ENCODE assay signal across 33 cellular contexts in the genomic region with DNA sequence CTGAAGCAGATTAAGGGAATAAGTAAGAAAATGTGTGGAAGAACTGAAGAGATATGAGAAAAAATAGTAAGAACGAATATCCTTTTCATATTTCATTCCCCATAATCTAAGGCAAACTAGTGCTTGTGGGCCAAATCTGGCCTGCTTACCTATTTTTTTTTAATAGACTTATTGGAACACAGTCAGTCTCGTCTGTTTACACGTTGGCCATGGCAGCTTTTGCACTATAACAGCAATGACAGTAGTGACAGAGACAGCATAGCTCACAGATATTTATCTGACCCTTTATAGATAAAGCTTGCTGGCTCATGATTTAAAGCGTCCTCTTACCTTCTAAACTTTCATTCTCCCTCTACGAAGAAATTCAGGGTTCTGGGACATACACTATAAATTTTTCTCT. TPM values are rescaled to one million over a fixed set of nuclear protein-coding genes. Genes with fewer than 3 reads are reported as not detected.
DNase-seq lines count a peak whose midpoint lies in the region; ATAC-seq and TF ChIP-seq lines count a peak whose summit lies in the region.
"Had no signal": no experiment of that assay in that cellular context is flagged by ENCODE, and none has a peak within 500 bp of the region (broad histone marks: within the 10 kb centered on the region; RNA-seq: fewer than 3 reads in every experiment).

No MANE protein-coding gene starts in this region.

- intact Hi-C loops in prostate gland (cut with DNase I) = no loop called here

- no peaks in the 10 kb centered on the region for H3K79me2 ChIP-seq in parathyroid adenoma

- no peak for ATAC-seq in HG02870 (IDR thresholded peaks at IDR 0.05; ENCODE audit: unreplicated experiment)
- ATAC-seq: A549; CD8-positive, alpha-beta T cell had no signal

- peak overlapping the region; percentile 23 for H3K4me2 ChIP-seq in parathyroid adenoma (ENCODE audit: low read length)
- H3K4me2 ChIP-seq: A549; BLaER1; BLaER1 treated with 17β-estradiol and CSF1 and Interleukin-3, amounts not matched to agents 10 nM and 100 nM had no signal

- H3K4me3 ChIP-seq in LNCaP clone FGC (ENCODE audit: low read depth, low read length) = no peak overlapping the region; the same call in 1 of the 2 replicates
- no peak overlapping the region for H3K4me3 ChIP-seq in parathyroid adenoma (ENCODE audit: low read depth, low read length)
- no peak overlapping the region for H3K4me3 ChIP-seq in prostate gland
- H3K4me3 ChIP-seq in MG63 = no peak overlapping the region
- H3K4me3 ChIP-seq: A549; BLaER1; BLaER1 treated with 17β-estradiol and CSF1 and Interleukin-3, amounts not matched to agents 10 nM and 100 nM had no signal

- no peak for TF ChIP-seq POLR2A in prostate gland (IDR thresholded peaks at IDR 0.05)

- H3K27me3 ChIP-seq in parathyroid adenoma (ENCODE audit: control insufficient read depth, insufficient read depth, low read length) (no peaks in the 10 kb centered on the region), prostate gland (replicated peaks; ENCODE audit: insufficient read depth) (no peaks in the 10 kb centered on the region), MG63 (no peaks in the 10 kb centered on the region)
- H3K27me3 ChIP-seq: BE2C; BLaER1; BLaER1 treated with 17β-estradiol and CSF1 and Interleukin-3, amounts not matched to agents 10 nM and 100 nM had no signal

- 28% methylated on average over 5 of the region's 5 CpGs for WGBS in prostate gland

- H3K36me3 ChIP-seq in parathyroid adenoma (ENCODE audit: control insufficient read depth, insufficient read depth, low read length) = no peaks in the 10 kb centered on the region
- peaks cover 0 to 5% of the 10 kb centered on the region in 2 donors for H3K36me3 ChIP-seq in prostate gland
- H3K36me3 ChIP-seq in MG63 = no peaks in the 10 kb centered on the region
- H3K36me3 ChIP-seq: BE2C had no signal

- H2AFZ ChIP-seq in parathyroid adenoma = no peak overlapping the region

- no peak overlapping the region for H3K9ac ChIP-seq in parathyroid adenoma
- H3K9ac ChIP-seq: BLaER1; BLaER1 treated with 17β-estradiol and CSF1 and Interleukin-3, amounts not matched to agents 10 nM and 100 nM had no signal

- H3K4me1 ChIP-seq in parathyroid adenoma (no peaks in the 10 kb centered on the region), prostate gland (replicated peaks) (no peaks in the 10 kb centered on the region)
- H3K4me1 ChIP-seq: A549, BE2C, BLaER1, Caco-2 had no signal

- H3K27ac ChIP-seq in VCaP = peak overlapping the region; percentile 68
- H3K27ac ChIP-seq in parathyroid adenoma = peak overlapping the region; percentile 36
- peak overlapping the region; percentile 24 to 59 for H3K27ac ChIP-seq in prostate gland
- H3K27ac ChIP-seq: 22Rv1; A549; BLaER1; BLaER1 treated with 17β-estradiol and CSF1 and Interleukin-3, amounts not matched to agents 10 nM and 100 nM; C4-2B had no signal

- peak; percentile 83 for DNase-seq in LNCaP clone FGC (ENCODE audit: low read depth)
- peak; percentile 55 for DNase-seq in prostate gland (ENCODE audit: low spot score)
- DNase-seq in NOMO-1 treated with dmso at 0.1 percent for 144 hours (lab: John Stamatoyannopoulos, UW; ENCODE audit: unreplicated experiment) = no peak
- no peak for DNase-seq in DMS153 treated with DMSO at 0.1 percent for 48 hours (lab: John Stamatoyannopoulos, UW; ENCODE audit: unreplicated experiment)
- no peak for DNase-seq in MG63
- DNase-seq: 8988T; ACHN; AML-193; BE2C; C1 segment of cervical spinal cord; Caco-2; Calu3; CD4-positive, alpha-beta memory T cell; CD4-positive, alpha-beta T cell; CD4-positive, CD25-positive, alpha-beta regulatory T cell; CD8-positive, alpha-beta memory T cell; CD8-positive, alpha-beta T cell; COR-L47; DMS 273 treated with DMSO at 0.1 percent for 48 hours; DMS153; DMS53; DMS79; DMS79 treated with DMSO at 0.1 percent for 48 hours; DND-41; EL had no signal

- TF ChIP-seq CTCF in LNCaP clone FGC (IDR thresholded peaks at IDR 0.05; ENCODE audit: control insufficient read depth, extremely low read depth, insufficient read depth) = no peak
- no peak for TF ChIP-seq CTCF in VCaP (conservative IDR thresholded peaks at IDR 0.05)
- no peak for TF ChIP-seq CTCF in parathyroid adenoma (IDR thresholded peaks at IDR 0.05)
- no peak for TF ChIP-seq CTCF in prostate gland (IDR thresholded peaks at IDR 0.05)

- H3K9me3 ChIP-seq in parathyroid adenoma (ENCODE audit: control insufficient read depth, low read length) (no peaks in the 10 kb centered on the region), prostate gland (no peaks in the 10 kb centered on the region), MG63 (no peaks in the 10 kb centered on the region)
- H3K9me3 ChIP-seq: A549; BE2C; BLaER1; BLaER1 treated with 17β-estradiol and CSF1 and Interleukin-3, amounts not matched to agents 10 nM and 100 nM; Caco-2 had no signal

RNA-seq across cellular contexts. Expression of gene CDAN1, which starts 50.0 kb away (rescaled TPM):
- total RNA-seq in prostate gland = 10 to 100 TPM; 22.3 to 26.9 TPM
- 7.9 and 9.5 TPM in 2 replicates for total RNA-seq in MG63 (2014; rRNA removed; shearing (Covaris generic); ENCODE audit: low replicate concordance)

Comparison
In these comparisons a context has a peak if more than half of its experiments do, and no peak if none do; other contexts are left out.
1. DNase-seq: peak in LNCaP clone FGC (single experiment) and prostate gland (single experiment); none in NOMO-1 treated with dmso at 0.1 percent for 144 hours (single experiment), DMS153 treated with DMSO at 0.1 percent for 48 hours (single experiment) and MG63 (single experiment).
2. Peak in every context shown above with its lines, with median percentiles within 50 percentile points of each other: H3K27ac ChIP-seq.